1 cellular context compared by ENCODE assay signal in the genomic region with DNA sequence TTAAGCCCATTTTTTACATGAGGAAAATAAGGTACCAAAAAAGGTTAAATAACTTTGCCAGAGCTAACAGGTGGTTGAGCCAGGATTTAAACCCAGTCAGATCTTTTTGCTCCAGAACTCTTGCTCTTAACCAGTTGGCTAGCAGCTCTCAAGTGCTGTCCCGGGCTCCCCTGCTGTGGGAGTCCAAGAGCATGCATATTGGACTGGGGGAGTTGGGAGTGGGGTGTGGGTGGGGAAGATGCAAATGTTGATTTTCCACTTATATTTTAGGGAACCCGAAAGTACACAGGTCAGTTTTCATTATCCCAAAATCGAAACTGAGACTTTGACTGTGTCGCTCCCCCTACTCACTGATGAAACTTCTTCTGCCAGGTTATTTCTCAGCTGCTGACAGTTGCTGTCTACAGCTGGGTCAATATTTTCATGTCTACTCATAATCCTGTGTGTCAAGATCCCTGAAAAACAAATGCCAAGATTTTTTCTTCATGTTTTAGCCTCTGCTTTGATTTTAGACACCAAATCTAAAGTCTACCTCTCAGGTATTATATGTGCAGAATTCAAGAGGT.
TF ChIP-seq lines count a peak whose summit lies in the region.

No MANE protein-coding gene starts in this region.

TF ChIP-seq in GM12878, 131 proteins besides CTCF, POLR2A, EP300 and RAD21 (continued from another document):
- TF ChIP-seq, protein P1, sequence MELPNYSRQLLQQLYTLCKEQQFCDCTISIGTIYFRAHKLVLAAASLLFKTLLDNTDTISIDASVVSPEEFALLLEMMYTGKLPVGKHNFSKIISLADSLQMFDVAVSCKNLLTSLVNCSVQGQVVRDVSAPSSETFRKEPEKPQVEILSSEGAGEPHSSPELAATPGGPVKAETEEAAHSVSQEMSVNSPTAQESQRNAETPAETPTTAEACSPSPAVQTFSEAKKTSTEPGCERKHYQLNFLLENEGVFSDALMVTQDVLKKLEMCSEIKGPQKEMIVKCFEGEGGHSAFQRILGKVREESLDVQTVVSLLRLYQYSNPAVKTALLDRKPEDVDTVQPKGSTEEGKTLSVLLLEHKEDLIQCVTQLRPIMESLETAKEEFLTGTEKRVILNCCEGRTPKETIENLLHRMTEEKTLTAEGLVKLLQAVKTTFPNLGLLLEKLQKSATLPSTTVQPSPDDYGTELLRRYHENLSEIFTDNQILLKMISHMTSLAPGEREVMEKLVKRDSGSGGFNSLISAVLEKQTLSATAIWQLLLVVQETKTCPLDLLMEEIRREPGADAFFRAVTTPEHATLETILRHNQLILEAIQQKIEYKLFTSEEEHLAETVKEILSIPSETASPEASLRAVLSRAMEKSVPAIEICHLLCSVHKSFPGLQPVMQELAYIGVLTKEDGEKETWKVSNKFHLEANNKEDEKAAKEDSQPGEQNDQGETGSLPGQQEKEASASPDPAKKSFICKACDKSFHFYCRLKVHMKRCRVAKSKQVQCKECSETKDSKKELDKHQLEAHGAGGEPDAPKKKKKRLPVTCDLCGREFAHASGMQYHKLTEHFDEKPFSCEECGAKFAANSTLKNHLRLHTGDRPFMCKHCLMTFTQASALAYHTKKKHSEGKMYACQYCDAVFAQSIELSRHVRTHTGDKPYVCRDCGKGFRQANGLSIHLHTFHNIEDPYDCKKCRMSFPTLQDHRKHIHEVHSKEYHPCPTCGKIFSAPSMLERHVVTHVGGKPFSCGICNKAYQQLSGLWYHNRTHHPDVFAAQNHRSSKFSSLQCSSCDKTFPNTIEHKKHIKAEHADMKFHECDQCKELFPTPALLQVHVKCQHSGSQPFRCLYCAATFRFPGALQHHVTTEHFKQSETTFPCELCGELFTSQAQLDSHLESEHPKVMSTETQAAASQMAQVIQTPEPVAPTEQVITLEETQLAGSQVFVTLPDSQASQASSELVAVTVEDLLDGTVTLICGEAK (IDR thresholded peaks at IDR 0.05; ENCODE audit: borderline replicate concordance) = no peak
- TF ChIP-seq, protein P2, sequence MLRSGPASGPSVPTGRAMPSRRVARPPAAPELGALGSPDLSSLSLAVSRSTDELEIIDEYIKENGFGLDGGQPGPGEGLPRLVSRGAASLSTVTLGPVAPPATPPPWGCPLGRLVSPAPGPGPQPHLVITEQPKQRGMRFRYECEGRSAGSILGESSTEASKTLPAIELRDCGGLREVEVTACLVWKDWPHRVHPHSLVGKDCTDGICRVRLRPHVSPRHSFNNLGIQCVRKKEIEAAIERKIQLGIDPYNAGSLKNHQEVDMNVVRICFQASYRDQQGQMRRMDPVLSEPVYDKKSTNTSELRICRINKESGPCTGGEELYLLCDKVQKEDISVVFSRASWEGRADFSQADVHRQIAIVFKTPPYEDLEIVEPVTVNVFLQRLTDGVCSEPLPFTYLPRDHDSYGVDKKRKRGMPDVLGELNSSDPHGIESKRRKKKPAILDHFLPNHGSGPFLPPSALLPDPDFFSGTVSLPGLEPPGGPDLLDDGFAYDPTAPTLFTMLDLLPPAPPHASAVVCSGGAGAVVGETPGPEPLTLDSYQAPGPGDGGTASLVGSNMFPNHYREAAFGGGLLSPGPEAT (IDR thresholded peaks at IDR 0.05; ENCODE audit: low read depth) = 0 out of 2 replicates have a peak, but pooled peaks have one; percentile 29
